Comparison of ENCODE assay signal across 21 cellular contexts in genomic region chr15:33011976-33012375, GRCh38.
DNase-seq lines count a peak whose midpoint lies in the region; ATAC-seq, FAIRE-seq and TF ChIP-seq lines count a peak whose summit lies in the region.
"Had no signal": no experiment of that assay in that cellular context is flagged by ENCODE, and none has a peak within 500 bp of the region (broad histone marks: within the 10 kb centered on the region; RNA-seq: fewer than 3 reads in every experiment).

No MANE protein-coding gene starts in this region.

- H3K4me3 ChIP-seq in IMR-90 (ENCODE audit: insufficient read depth, low read depth, low read length), result no peak overlapping the region
- no peak overlapping the region for H3K4me3 ChIP-seq in astrocyte (ENCODE audit: insufficient read depth, low read depth, low read length)
- H3K4me3 ChIP-seq: BLaER1, HAP-1 had no signal

- no peak overlapping the region for H3K56ac ChIP-seq in IMR-90 (ENCODE audit: extremely low read depth, insufficient read depth, low read length)

- peaks cover 13 to 63% of the 10 kb centered on the region in 2 experiments; a peak in 3 of 4 replicates for H3K79me1 ChIP-seq in IMR-90 (ENCODE audit: low read depth in 1 of 2, low read length in 2 of 2)

- TF ChIP-seq CTCF in IMR-90 (conservative IDR thresholded peaks at IDR 0.05; ENCODE audit: low read depth, low read length) (no peak), astrocyte (IDR thresholded peaks at IDR 0.05; ENCODE audit: insufficient read depth, low read depth, low read length) (no peak)

- no peak for TF ChIP-seq RAD21 in IMR-90 (IDR thresholded peaks at IDR 0.05; ENCODE audit: low read length)

- CTCF ChIA-PET in IMR-90 (lab: Yijun Ruan, JAX), result no interaction called here

- H3K9me3 ChIP-seq in IMR-90 (ENCODE audit: control insufficient read depth, insufficient read depth, low read length) (no peaks in the 10 kb centered on the region), astrocyte (ENCODE audit: insufficient read depth, low read depth, low read length) (no peaks in the 10 kb centered on the region)
- H3K9me3 ChIP-seq: BLaER1, Caco-2, HAP-1 had no signal

- no peak overlapping the region for H3K9ac ChIP-seq in IMR-90 (ENCODE audit: low read depth, low read length)
- H3K9ac ChIP-seq in astrocyte (ENCODE audit: low read length), result no peak overlapping the region
- H3K9ac ChIP-seq: BLaER1 had no signal

- H3K27me3 ChIP-seq in IMR-90 (ENCODE audit: control insufficient read depth, insufficient read depth, low read length) (no peaks in the 10 kb centered on the region), astrocyte (ENCODE audit: insufficient read depth, low read length) (no peaks in the 10 kb centered on the region)
- H3K27me3 ChIP-seq: BLaER1 had no signal

- peaks cover 31% of the 10 kb centered on the region; the same call in 1 of the 2 replicates for H4K20me1 ChIP-seq in IMR-90 (ENCODE audit: insufficient read depth, low read length)
- no peaks in the 10 kb centered on the region for H4K20me1 ChIP-seq in astrocyte (ENCODE audit: insufficient read depth, low read length)
- H4K20me1 ChIP-seq: BLaER1 had no signal

- POLR2A ChIA-PET in IMR-90 (lab: Charles Lee; ENCODE audit: unreplicated experiment), result no interaction called here

- dilution Hi-C loops in IMR-90 (cut with HindIII; ENCODE audit: low sequenced_read_pairs, unreplicated experiment), result no loop called here

- WGBS in IMR-90 (ENCODE audit: extremely low coverage in 2 of 2, insufficient read length in 1 of 2), 2 experiments, result no CpG with 5 or more reads among the region's 3 CpGs

- in situ Hi-C loops in IMR-90 (cut with MboI; ENCODE audit: low sequenced_read_pairs), result no loop called here

- intact Hi-C loops in IMR-90 (cut with micrococcal nuclease), result no loop called here
- intact Hi-C loops in dendritic cell treated with granulocyte-macrophage colony-stimulating factor and Interleukin-4, amounts not matched to agents 40 ng/mL and 50 ng/mL, for 4 days (cut with micrococcal nuclease), result no loop called here

- no TSS peak for BruUV-seq in IMR-90 (replicated peaks; lab: Mats Ljungman, UMichigan)

- no peaks in the 10 kb centered on the region for H3K36me3 Mint-ChIP-seq in astrocyte (ENCODE audit: low read depth, unreplicated experiment)
- H3K36me3 Mint-ChIP-seq in dendritic cell treated with granulocyte-macrophage colony-stimulating factor and Interleukin-4, amounts not matched to agents 40 ng/mL and 50 ng/mL, for 4 days (ENCODE audit: low read depth), result no peaks in the 10 kb centered on the region
- H3K36me3 Mint-ChIP-seq: CD4-positive, CD25-positive, alpha-beta regulatory T cell; CD8-positive, alpha-beta T cell had no signal

- H3K9me1 ChIP-seq in IMR-90 (ENCODE audit: insufficient read depth, low read length), result peaks cover 11% of the 10 kb centered on the region; the same call in 1 of the 2 replicates

- H4K5ac ChIP-seq in IMR-90 (ENCODE audit: low read depth, low read length), result no peak overlapping the region

- DNase-seq in IMR-90 (no peak), astrocyte (ENCODE audit: low read depth) (no peak), amygdala (lab: John Stamatoyannopoulos, UW) (no peak), HK-2 (ENCODE audit: unreplicated experiment) (no peak)
- DNase-seq: Caco-2; CD4-positive, CD25-positive, alpha-beta regulatory T cell; CD8-positive, alpha-beta T cell; DMS153; DND-41; GOT3; HFFc6 had no signal

- no peak overlapping the region for H2AK9ac ChIP-seq in IMR-90 (replicated peaks; ENCODE audit: low read depth, low read length, poor library complexity)

- H3K9me3 Mint-ChIP-seq in astrocyte (ENCODE audit: unreplicated experiment), result peaks cover 2% of the 10 kb centered on the region
- H3K9me3 Mint-ChIP-seq in dendritic cell treated with granulocyte-macrophage colony-stimulating factor and Interleukin-4, amounts not matched to agents 40 ng/mL and 50 ng/mL, for 4 days, result no peaks in the 10 kb centered on the region
- H3K9me3 Mint-ChIP-seq: CD8-positive, alpha-beta T cell; HFFc6 had no signal

- no peak overlapping the region for H2AFZ ChIP-seq in IMR-90 (replicated peaks; ENCODE audit: low read length, poor library complexity)
- H2AFZ ChIP-seq in astrocyte (ENCODE audit: low read depth, low read length), result no peak overlapping the region

- no peaks in the 10 kb centered on the region for H3K27me3 Mint-ChIP-seq in astrocyte (ENCODE audit: low read depth, unreplicated experiment)
- no peaks in the 10 kb centered on the region for H3K27me3 Mint-ChIP-seq in dendritic cell treated with granulocyte-macrophage colony-stimulating factor and Interleukin-4, amounts not matched to agents 40 ng/mL and 50 ng/mL, for 4 days

- no peak overlapping the region for H2BK5ac ChIP-seq in IMR-90 (ENCODE audit: low read depth, low read length, poor library complexity, severe bottlenecking)

- no peak overlapping the region for H3K27ac Mint-ChIP-seq in astrocyte (ENCODE audit: unreplicated experiment)
- H3K27ac Mint-ChIP-seq in dendritic cell treated with granulocyte-macrophage colony-stimulating factor and Interleukin-4, amounts not matched to agents 40 ng/mL and 50 ng/mL, for 4 days, result peak overlapping the region; percentile 42
- H3K27ac Mint-ChIP-seq: B cell; CD4-positive, CD25-positive, alpha-beta regulatory T cell; CD8-positive, alpha-beta T cell; HFFc6 had no signal

- FAIRE-seq in astrocyte (lab: Jason Lieb, UNC), result peak; percentile 37
- FAIRE-seq: G401.6, GM12892, H54 had no signal

- no peak overlapping the region for H3K18ac ChIP-seq in IMR-90 (ENCODE audit: low read depth, low read length)

- no peak overlapping the region for H2BK15ac ChIP-seq in IMR-90 (ENCODE audit: low read depth, low read length)

- H3K4me1 ChIP-seq in IMR-90 (ENCODE audit: control insufficient read depth, insufficient read depth, low read length), result peaks cover 13% of the 10 kb centered on the region
- H3K4me1 ChIP-seq in astrocyte (ENCODE audit: insufficient read depth, low read length), result peaks cover 28% of the 10 kb centered on the region
- H3K4me1 ChIP-seq: Caco-2 had no signal

- no peak overlapping the region for H3K4me3 Mint-ChIP-seq in astrocyte (ENCODE audit: unreplicated experiment)
- no peak overlapping the region for H3K4me3 Mint-ChIP-seq in dendritic cell treated with granulocyte-macrophage colony-stimulating factor and Interleukin-4, amounts not matched to agents 40 ng/mL and 50 ng/mL, for 4 days
- H3K4me3 Mint-ChIP-seq: B cell; CD4-positive, CD25-positive, alpha-beta regulatory T cell; CD8-positive, alpha-beta T cell; HFFc6 had no signal

- no peaks in the 10 kb centered on the region for H3K79me2 ChIP-seq in astrocyte (ENCODE audit: insufficient read depth, low read length)

- H2BK20ac ChIP-seq in IMR-90 (ENCODE audit: low read depth, low read length), result no peak overlapping the region

- ATAC-seq in IMR-90 (ENCODE audit: low read depth) (no peak), HG03520 (IDR thresholded peaks at IDR 0.05; ENCODE audit: unreplicated experiment) (no peak)
- ATAC-seq: CD8-positive, alpha-beta T cell had no signal

- H3K4ac ChIP-seq in IMR-90 (ENCODE audit: low read depth, low read length), result no peak overlapping the region; the same call in 1 of the 2 replicates

- H3K4me1 Mint-ChIP-seq in astrocyte (ENCODE audit: low read depth, unreplicated experiment), result peaks cover 35% of the 10 kb centered on the region
- peaks cover 24% of the 10 kb centered on the region for H3K4me1 Mint-ChIP-seq in dendritic cell treated with granulocyte-macrophage colony-stimulating factor and Interleukin-4, amounts not matched to agents 40 ng/mL and 50 ng/mL, for 4 days (ENCODE audit: low read depth)
- H3K4me1 Mint-ChIP-seq: B cell had no signal

- H3K23ac ChIP-seq in IMR-90 (ENCODE audit: low read depth, low read length), result no peak overlapping the region

- no peak overlapping the region for H4K91ac ChIP-seq in IMR-90 (ENCODE audit: insufficient read depth, low read depth, low read length)

- H2AK5ac ChIP-seq in IMR-90 (ENCODE audit: low read depth, low read length), result no peak overlapping the region; the same call in 1 of the 2 replicates

- H4K8ac ChIP-seq in IMR-90 (ENCODE audit: low read depth in 2 of 2, low read length in 2 of 2), result no peak overlapping the region

- TF ChIP-seq POLR2A in IMR-90 (IDR thresholded peaks at IDR 0.05; ENCODE audit: low read depth, low read length), result no peak

- H3K27ac ChIP-seq in IMR-90 (ENCODE audit: insufficient read depth, low read length) (no peak overlapping the region), astrocyte (ENCODE audit: low read depth, low read length) (no peak overlapping the region)
- H3K27ac ChIP-seq: 22Rv1, BLaER1, C4-2B had no signal

- H3K36me3 ChIP-seq in IMR-90 (ENCODE audit: control insufficient read depth, insufficient read depth, low read length) (no peaks in the 10 kb centered on the region; the same call in 1 of the 2 replicates), astrocyte (ENCODE audit: insufficient read depth, low read length) (no peaks in the 10 kb centered on the region)
- H3K36me3 ChIP-seq: BLaER1, HAP-1 had no signal

- no peak overlapping the region for H2BK120ac ChIP-seq in IMR-90 (ENCODE audit: low read depth, low read length)

- H3K4me2 ChIP-seq in IMR-90 (ENCODE audit: low read depth, low read length) (no peak overlapping the region), astrocyte (ENCODE audit: low read length) (no peak overlapping the region)
- H3K4me2 ChIP-seq: BLaER1 had no signal

- 0 out of 2 replicates have a peak overlapping the region, but pooled peaks have one; percentile 44 for H3K14ac ChIP-seq in IMR-90 (replicated peaks; ENCODE audit: low read depth, low read length)

TF ChIP-seq in IMR-90, 13 proteins besides CTCF, POLR2A, EP300 and RAD21 (continues in another document):
- TF ChIP-seq MAFK (IDR thresholded peaks at IDR 0.05; ENCODE audit: low read depth, low read length) (no peak), RFX5 (IDR thresholded peaks at IDR 0.05; ENCODE audit: low read depth, low read length) (no peak), FOS (IDR thresholded peaks at IDR 0.05; ENCODE audit: low read depth, low read length) (no peak), ELK1 (IDR thresholded peaks at IDR 0.05; ENCODE audit: borderline replicate concordance, low read depth, low read length) (no peak), USF2 (IDR thresholded peaks at IDR 0.05; ENCODE audit: low read depth, low read length) (no peak)
